7 cellular contexts compared by ENCODE assay signal in the genomic region with DNA sequence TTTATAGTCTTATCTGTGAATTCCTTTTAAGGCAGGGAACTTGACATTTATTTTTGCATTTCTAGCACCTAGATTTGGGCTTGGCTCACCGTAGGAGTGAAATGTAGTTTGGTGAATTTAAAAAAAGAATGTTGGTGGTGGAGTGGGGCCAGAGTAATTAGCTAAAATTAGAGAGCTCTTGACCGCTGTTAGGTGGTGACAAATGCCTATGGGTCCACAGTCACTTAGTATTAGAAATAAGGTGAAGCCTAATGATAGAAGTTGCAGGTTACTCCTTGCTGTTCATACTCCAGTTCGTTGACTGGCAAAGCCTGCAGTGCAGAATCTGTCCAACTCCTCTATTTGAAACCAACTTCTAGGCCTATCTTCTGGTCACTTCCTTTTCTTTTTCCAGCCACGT.
"Had no signal": no experiment of that assay in that cellular context is flagged by ENCODE, and none has a peak within 500 bp of the region (broad histone marks: within the 10 kb centered on the region; RNA-seq: fewer than 3 reads in every experiment).

No MANE protein-coding gene starts in this region.

- H3K4me3 ChIP-seq: GM23248 had no signal

- H3K4me3 Mint-ChIP-seq: H9 had no signal

- H2AFZ ChIP-seq: GM23248 had no signal

- H3K27ac ChIP-seq: GM23248 had no signal

- H3K4me1 Mint-ChIP-seq: H9 had no signal

- FAIRE-seq: H1, H54, HTR-8/SVneo had no signal

- DNase-seq: GM23248, H9, HCEC 1CT, IMR-90 had no signal

- H3K27ac Mint-ChIP-seq: H9 had no signal
